In genomic region chr10:121285797-121286196, GRCh38 we compare ENCODE assay signal across 27 cellular contexts.
"Had no signal": no experiment of that assay in that cellular context is flagged by ENCODE, and none has a peak within 500 bp of the region (broad histone marks: within the 10 kb centered on the region; RNA-seq: fewer than 3 reads in every experiment).

No MANE protein-coding gene starts in this region.

- H3K27me3 ChIP-seq: colonic mucosa, gastrocnemius medialis, right lobe of liver, transverse colon, upper lobe of right lung, vagina had no signal

- H3K9me3 ChIP-seq: colonic mucosa, gastrocnemius medialis, heart right ventricle, lower lobe of right lung, psoas muscle, right lobe of liver, thoracic aorta, transverse colon, upper lobe of right lung, vagina had no signal

- H3K27ac Mint-ChIP-seq: dendritic cell treated with granulocyte-macrophage colony-stimulating factor and Interleukin-4, amounts not matched to agents 40 ng/mL and 50 ng/mL, for 4 days; endodermal cell; immature natural killer cell; naive thymus-derived CD8-positive, alpha-beta T cell; nephron progenitor cell; stimulated activated naive B cell treated with anti-CD40 and anti-IgM and Interleukin-4, amounts not matched to agents 10 μg/mL and 1 μg/mL and 100 μg/mL, for 72 hours; stimulated activated naive CD8-positive, alpha-beta T cell treated with anti-CD3 and anti-CD28 coated beads, Interleukin-15, Interleukin-2, amounts not matched to agents 100 ng/mL and 50 ng/mL, for 24 hours had no signal

- H3K9me3 Mint-ChIP-seq: dendritic cell treated with granulocyte-macrophage colony-stimulating factor and Interleukin-4, amounts not matched to agents 40 ng/mL and 50 ng/mL, for 4 days; endodermal cell; nephron progenitor cell; stimulated activated naive B cell treated with anti-CD40 and anti-IgM and Interleukin-4, amounts not matched to agents 10 μg/mL and 1 μg/mL and 100 μg/mL, for 72 hours; stimulated activated naive CD8-positive, alpha-beta T cell treated with anti-CD3 and anti-CD28 coated beads, Interleukin-15, Interleukin-2, amounts not matched to agents 100 ng/mL and 50 ng/mL, for 24 hours had no signal

- H3K27me3 Mint-ChIP-seq: dendritic cell treated with granulocyte-macrophage colony-stimulating factor and Interleukin-4, amounts not matched to agents 40 ng/mL and 50 ng/mL, for 4 days; stimulated activated naive B cell treated with anti-CD40 and anti-IgM and Interleukin-4, amounts not matched to agents 10 μg/mL and 1 μg/mL and 100 μg/mL, for 72 hours; stimulated activated naive CD8-positive, alpha-beta T cell treated with anti-CD3 and anti-CD28 coated beads, Interleukin-15, Interleukin-2, amounts not matched to agents 100 ng/mL and 50 ng/mL, for 24 hours had no signal

- H3K36me3 Mint-ChIP-seq: immature natural killer cell; naive thymus-derived CD8-positive, alpha-beta T cell; stimulated activated naive B cell treated with anti-CD40 and anti-IgM and Interleukin-4, amounts not matched to agents 10 μg/mL and 1 μg/mL and 100 μg/mL, for 72 hours had no signal

- H3K4me3 ChIP-seq: colonic mucosa, gastrocnemius medialis, heart right ventricle, lower lobe of right lung, psoas muscle, right lobe of liver, thoracic aorta, transverse colon, upper lobe of right lung, vagina had no signal

- H3K4me1 Mint-ChIP-seq: immature natural killer cell; naive thymus-derived CD8-positive, alpha-beta T cell; stimulated activated naive B cell treated with anti-CD40 and anti-IgM and Interleukin-4, amounts not matched to agents 10 μg/mL and 1 μg/mL and 100 μg/mL, for 72 hours had no signal

- DNase-seq: colonic mucosa; effector CD8-positive, alpha-beta T cell; endodermal cell; foreskin fibroblast; gastrocnemius medialis; heart right ventricle; hypothalamus; immature natural killer cell; islet precursor cell; left ventricle myocardium superior; lower lobe of right lung; naive thymus-derived CD8-positive, alpha-beta T cell; nephron progenitor cell; posterior cingulate gyrus; psoas muscle; right lobe of liver; small intestine; stimulated activated CD4-positive, alpha-beta T cell treated with anti-CD3 and anti-CD28 coated beads, Interleukin-15, amount 100 ng/mL, for 24 hours; stimulated activated CD4-positive, alpha-beta T cell treated with anti-CD3 and anti-CD28 coated beads, Interleukin-2, amount 100 ng/mL, for 48 hours; stimulated activated naive B cell treated with anti-CD40 and anti-IgM and Interleukin-4, amounts not matched to agents 10 μg/mL and 1 μg/mL and 100 μg/mL, for 72 hours; transverse colon; upper lobe of right lung had no signal

- H3K4me1 ChIP-seq: gastrocnemius medialis, lower lobe of right lung, psoas muscle, right lobe of liver had no signal

- H3K27ac ChIP-seq: colonic mucosa, epithelial cell of prostate, gastrocnemius medialis, heart right ventricle, lower lobe of right lung, psoas muscle, right lobe of liver, thoracic aorta, upper lobe of right lung, vagina had no signal

- H3K4me3 Mint-ChIP-seq: dendritic cell treated with granulocyte-macrophage colony-stimulating factor and Interleukin-4, amounts not matched to agents 40 ng/mL and 50 ng/mL, for 4 days; endodermal cell; immature natural killer cell; naive thymus-derived CD8-positive, alpha-beta T cell; nephron progenitor cell; stimulated activated naive B cell treated with anti-CD40 and anti-IgM and Interleukin-4, amounts not matched to agents 10 μg/mL and 1 μg/mL and 100 μg/mL, for 72 hours; stimulated activated naive CD8-positive, alpha-beta T cell treated with anti-CD3 and anti-CD28 coated beads, Interleukin-15, Interleukin-2, amounts not matched to agents 100 ng/mL and 50 ng/mL, for 24 hours had no signal

- FAIRE-seq: small intestine had no signal

- H3K36me3 ChIP-seq: colonic mucosa, gastrocnemius medialis, heart right ventricle, lower lobe of right lung, right lobe of liver, thoracic aorta, transverse colon, upper lobe of right lung, vagina had no signal
